1 cellular context compared by ENCODE assay signal in genomic region chr4:1745697-1746096, GRCh38.
A peak's percentile ranks its signal among the peaks of the same experiment; 100 is the strongest.
TF ChIP-seq lines count a peak whose summit lies in the region.

No MANE protein-coding gene starts in this region.

TF ChIP-seq in H1, 55 proteins besides CTCF, POLR2A, EP300 and RAD21:
- TF ChIP-seq ASH2L (IDR thresholded peaks at IDR 0.05; ENCODE audit: low read length) (no peak), POLR2AphosphoS5 (IDR thresholded peaks at IDR 0.05; ENCODE audit: low read depth, low read length) (peak; percentile 47), SIX5 (IDR thresholded peaks at IDR 0.05; ENCODE audit: low read depth, low read length) (no peak), SIN3A (conservative IDR thresholded peaks at IDR 0.05 in 1 of 2, IDR thresholded peaks at IDR 0.05 in 1 of 2; ENCODE audit: low read depth in 1 of 2, low read length in 2 of 2) (0 out of 4 replicates have a peak, but pooled peaks of 1 of the 2 experiments have one; percentile 26), PHF8 (conservative IDR thresholded peaks at IDR 0.05; ENCODE audit: low read depth, low read length) (no peak)
TF ChIP-seq in H1: peak in this region for 2.
